ENCODE assay signal across 28 cellular contexts in genomic region chr18:69763002-69763401, GRCh38.
"Had no signal": no experiment of that assay in that cellular context is flagged by ENCODE, and none has a peak within 500 bp of the region (broad histone marks: within the 10 kb centered on the region; RNA-seq: fewer than 3 reads in every experiment).

No MANE protein-coding gene starts in this region.

- H3K9me3 ChIP-seq: esophagus muscularis mucosa, gastrocnemius medialis, heart left ventricle had no signal

- H3K27ac ChIP-seq: brain microvascular endothelial cell, esophagus muscularis mucosa, foreskin keratinocyte, gastrocnemius medialis, heart left ventricle, WERI-Rb-1 had no signal

- DNase-seq: activated B cell treated with CpG ODN at 0.5 μM for 24 hours; activated CD4-positive, alpha-beta T cell treated with anti-CD3 and anti-CD28 coated beads for 48 hours; activated CD4-positive, alpha-beta T cell treated with anti-CD3 and anti-CD28 coated beads, Interleukin-2, amount 50 U/mL, for 1 hour; activated CD4-positive, alpha-beta T cell treated with anti-CD3 and anti-CD28 coated beads, Interleukin-2, amount 50 U/mL, for 48 hours; activated CD8-positive, alpha-beta memory T cell treated with anti-CD3 and anti-CD28 coated beads for 24 hours; activated CD8-positive, alpha-beta T cell treated with anti-CD3 and anti-CD28 coated beads for 36 hours; activated effector memory CD4-positive, alpha-beta T cell treated with Interleukin-2 at 50 U/mL for 16 hours; activated gamma-delta T cell treated with Interleukin-2 at 50 U/mL for 16 hours; activated naive CD4-positive, alpha-beta T cell treated with anti-CD3 and anti-CD28 coated beads, Interleukin-2, amount 50 U/mL, for 16 hours; activated naive CD4-positive, alpha-beta T cell treated with Interleukin-2 at 50 U/mL for 16 hours; activated T-cell treated with anti-CD3 and anti-CD28 coated beads, Interleukin-2, amount 50 U/mL, for 4 hours; amniotic stem cell; anterior cingulate cortex; brain microvascular endothelial cell; cortex of kidney; dermis blood vessel endothelial cell; effector CD4-positive, alpha-beta T cell; effector memory CD8-positive, alpha-beta T cell; erythroblast; foreskin keratinocyte; gastrocnemius medialis; glutamatergic neuron; heart left ventricle; T1000; WERI-Rb-1 had no signal

- ATAC-seq: activated CD4-positive, CD25-positive, alpha-beta regulatory T cell treated with anti-CD3 and anti-CD28 coated beads, Interleukin-2, amount 50 U/mL, for 24 hours; activated CD8-positive, alpha-beta T cell treated with anti-CD3 and anti-CD28 coated beads for 36 hours; activated T-cell treated with anti-CD3 and anti-CD28 coated beads, Interleukin-2, amount 50 U/mL, for 4 hours; activated T-helper 17 cell treated with anti-CD3 and anti-CD28 coated beads, Interleukin-2, amount 50 U/mL, for 72 hours; effector memory CD8-positive, alpha-beta T cell; foreskin keratinocyte; gastrocnemius medialis had no signal

- H3K36me3 ChIP-seq: brain microvascular endothelial cell, esophagus muscularis mucosa, gastrocnemius medialis, heart left ventricle, WERI-Rb-1 had no signal

- H3K4me3 ChIP-seq: esophagus muscularis mucosa, gastrocnemius medialis, heart left ventricle had no signal

- H3K4me1 ChIP-seq: esophagus muscularis mucosa, foreskin keratinocyte, gastrocnemius medialis, heart left ventricle had no signal

- H3K27me3 ChIP-seq: brain microvascular endothelial cell, esophagus muscularis mucosa, foreskin keratinocyte, gastrocnemius medialis, heart left ventricle had no signal
